ENCODE assay signal across 1 cellular context in the genomic region with DNA sequence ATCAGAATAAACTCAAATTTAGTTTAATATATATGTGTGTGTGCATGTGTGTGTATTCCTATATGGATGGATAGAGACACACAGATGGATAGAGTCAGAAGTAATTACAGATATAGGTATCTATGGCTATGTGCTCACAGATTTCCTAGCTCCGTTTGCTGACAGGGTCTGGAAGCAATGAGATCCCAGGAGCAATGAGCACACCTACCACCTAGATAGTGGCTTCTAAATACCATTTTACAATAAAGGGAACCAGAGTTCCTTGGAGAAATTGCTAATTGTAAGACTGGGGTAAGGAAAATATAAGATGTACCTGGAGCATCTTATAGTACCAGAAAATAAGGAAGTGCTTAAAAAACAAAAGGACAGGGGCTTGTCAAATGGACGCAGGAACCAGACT.
TF ChIP-seq lines count a peak whose summit lies in the region.

No MANE protein-coding gene starts in this region.

TF ChIP-seq in HCT116, 20 proteins besides CTCF, POLR2A, EP300 and RAD21 (continued from another document):
- no peak for TF ChIP-seq CEBPB (IDR thresholded peaks at IDR 0.05; ENCODE audit: low read depth)
- TF ChIP-seq SRF (IDR thresholded peaks at IDR 0.05; ENCODE audit: low read depth): no peak
- TF ChIP-seq SIN3A (IDR thresholded peaks at IDR 0.05; ENCODE audit: low read depth): no peak
- TF ChIP-seq ELF1 (IDR thresholded peaks at IDR 0.05; ENCODE audit: borderline replicate concordance, low read depth): no peak
- no peak for TF ChIP-seq SP1 (IDR thresholded peaks at IDR 0.05; ENCODE audit: low read depth)
- TF ChIP-seq, protein P1, sequence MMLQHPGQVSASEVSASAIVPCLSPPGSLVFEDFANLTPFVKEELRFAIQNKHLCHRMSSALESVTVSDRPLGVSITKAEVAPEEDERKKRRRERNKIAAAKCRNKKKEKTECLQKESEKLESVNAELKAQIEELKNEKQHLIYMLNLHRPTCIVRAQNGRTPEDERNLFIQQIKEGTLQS (IDR thresholded peaks at IDR 0.05): no peak
